9 cellular contexts compared by ENCODE assay signal in genomic region chr17:45313927-45314760, GRCh38. TPM values are rescaled to one million over a fixed set of nuclear protein-coding genes. Genes with fewer than 3 reads are reported as not detected.
DNase-seq lines count a peak whose midpoint lies in the region; ATAC-seq and TF ChIP-seq lines count a peak whose summit lies in the region.
"Had no signal": no experiment of that assay in that cellular context is flagged by ENCODE, and none has a peak within 500 bp of the region (broad histone marks: within the 10 kb centered on the region; RNA-seq: fewer than 3 reads in every experiment).

No MANE protein-coding gene starts in this region.

- no peaks in the 10 kb centered on the region for H3K9me3 Mint-ChIP-seq in activated CD4-positive, alpha-beta T cell treated with anti-CD3 and anti-CD28 coated beads, Interleukin-2, amount 10 ng/mL, durations not matched to agents 24 days and 14 days
- H3K9me3 Mint-ChIP-seq in activated T-cell treated with anti-CD3 and anti-CD28 coated beads, Interleukin-2, amount 50 U/mL, for 72 hours, result no peaks in the 10 kb centered on the region
- H3K9me3 Mint-ChIP-seq: WTC11 had no signal

- H3K27ac ChIP-seq in stomach smooth muscle (ENCODE audit: low read length), result peak overlapping the region; percentile 95

- peak overlapping the region; percentile 95 for H3K27ac Mint-ChIP-seq in activated CD4-positive, alpha-beta T cell treated with anti-CD3 and anti-CD28 coated beads, Interleukin-2, amount 10 ng/mL, durations not matched to agents 24 days and 14 days
- peak overlapping the region; percentile 100 for H3K27ac Mint-ChIP-seq in activated T-cell treated with anti-CD3 and anti-CD28 coated beads, Interleukin-2, amount 50 U/mL, for 72 hours
- H3K27ac Mint-ChIP-seq: WTC11 had no signal

- H3K9me3 ChIP-seq in stomach smooth muscle (ENCODE audit: control insufficient read depth in 2 of 2, low read length in 2 of 2), result no peaks in the 10 kb centered on the region

- peak in 1 of 2 donors; percentile 0 for ATAC-seq in activated T-cell treated with anti-CD3 and anti-CD28 coated beads, Interleukin-2, amount 50 U/mL, for 72 hours (replicated peaks in 1 of 2)
- ATAC-seq in HG02571 (IDR thresholded peaks at IDR 0.05; ENCODE audit: unreplicated experiment), result no peak
- ATAC-seq in HG02759 (IDR thresholded peaks at IDR 0.05; ENCODE audit: unreplicated experiment), result no peak
- ATAC-seq: WTC11 had no signal

- intact Hi-C loops in activated CD4-positive, alpha-beta T cell treated with anti-CD3 and anti-CD28 coated beads, Interleukin-2, amount 10 ng/mL, durations not matched to agents 24 days and 14 days (cut with micrococcal nuclease), result loop anchor here (5.0 kb wide), 1 partner anchor 252 kb away; the partner anchor contains the start of gene NMT1

- H3K27me3 Mint-ChIP-seq in activated CD4-positive, alpha-beta T cell treated with anti-CD3 and anti-CD28 coated beads, Interleukin-2, amount 10 ng/mL, durations not matched to agents 24 days and 14 days, result peaks cover 3% of the 10 kb centered on the region
- H3K27me3 Mint-ChIP-seq in activated T-cell treated with anti-CD3 and anti-CD28 coated beads, Interleukin-2, amount 50 U/mL, for 72 hours (ENCODE audit: low read depth), result no peaks in the 10 kb centered on the region

- peaks cover 69% of the 10 kb centered on the region for H3K4me1 Mint-ChIP-seq in activated CD4-positive, alpha-beta T cell treated with anti-CD3 and anti-CD28 coated beads, Interleukin-2, amount 10 ng/mL, durations not matched to agents 24 days and 14 days
- H3K4me1 Mint-ChIP-seq in activated T-cell treated with anti-CD3 and anti-CD28 coated beads, Interleukin-2, amount 50 U/mL, for 72 hours (ENCODE audit: low read depth), result peaks cover 75% of the 10 kb centered on the region

- H3K4me1 ChIP-seq in stomach smooth muscle (ENCODE audit: control insufficient read depth, insufficient read depth, low read length), result peaks cover 73% of the 10 kb centered on the region

- no peak for TF ChIP-seq CTCF in kidney epithelial cell (IDR thresholded peaks at IDR 0.05; ENCODE audit: insufficient read depth, low read length, poor library complexity, severe bottlenecking)

- H3K4me3 ChIP-seq in kidney epithelial cell (ENCODE audit: low read depth, low read length), result peak overlapping the region; percentile 91
- H3K4me3 ChIP-seq in stomach smooth muscle (ENCODE audit: low read length in 2 of 2), result peak overlapping the region; percentile 74 to 98

- H3K9ac ChIP-seq in stomach smooth muscle (ENCODE audit: low read length in 2 of 2), result peak overlapping the region; percentile 89 to 94

- peaks cover 2% of the 10 kb centered on the region for H3K36me3 ChIP-seq in kidney epithelial cell (ENCODE audit: control insufficient read depth, insufficient read depth, low read length)
- H3K36me3 ChIP-seq in stomach smooth muscle (ENCODE audit: control insufficient read depth in 2 of 2, insufficient read depth in 2 of 2, low read length in 2 of 2), result peaks cover 6 to 8% of the 10 kb centered on the region in 2 donors

- no peak for DNase-seq in activated CD4-positive, alpha-beta T cell treated with anti-CD3 and anti-CD28 coated beads, Interleukin-2, amount 10 ng/mL, durations not matched to agents 24 days and 14 days
- no peak for DNase-seq in activated CD4-positive, alpha-beta T cell treated with anti-CD3 and anti-CD28 coated beads, Interleukin-2, amount 50 U/mL, for 1 hour
- no peak for DNase-seq in activated T-cell treated with anti-CD3 and anti-CD28 coated beads, Interleukin-2, amount 50 U/mL, for 72 hours
- no peak for DNase-seq in kidney epithelial cell (ENCODE audit: low read depth)
- no peak for DNase-seq in NCI-H2029 (lab: John Stamatoyannopoulos, UW)

- H3K27me3 ChIP-seq in kidney epithelial cell (ENCODE audit: control insufficient read depth, insufficient read depth, low read length) (no peaks in the 10 kb centered on the region), stomach smooth muscle (ENCODE audit: control insufficient read depth in 1 of 2, insufficient read depth in 2 of 2, low read length in 2 of 2) (no peaks in the 10 kb centered on the region)

- H3K4me3 Mint-ChIP-seq in activated CD4-positive, alpha-beta T cell treated with anti-CD3 and anti-CD28 coated beads, Interleukin-2, amount 10 ng/mL, durations not matched to agents 24 days and 14 days, result peak overlapping the region; percentile 89
- H3K4me3 Mint-ChIP-seq in activated T-cell treated with anti-CD3 and anti-CD28 coated beads, Interleukin-2, amount 50 U/mL, for 72 hours, result peak overlapping the region; percentile 94 to 99
- H3K4me3 Mint-ChIP-seq: WTC11 had no signal

- H3K36me3 Mint-ChIP-seq in activated CD4-positive, alpha-beta T cell treated with anti-CD3 and anti-CD28 coated beads, Interleukin-2, amount 10 ng/mL, durations not matched to agents 24 days and 14 days (ENCODE audit: low read depth), result peaks cover 64% of the 10 kb centered on the region
- peaks cover 42 to 55% of the 10 kb centered on the region in 2 donors for H3K36me3 Mint-ChIP-seq in activated T-cell treated with anti-CD3 and anti-CD28 coated beads, Interleukin-2, amount 50 U/mL, for 72 hours (ENCODE audit: insufficient read depth in 2 of 2)

RNA-seq across cellular contexts. Expression of gene MAP3K14, which starts 2.7 kb away (rescaled TPM):
- 57.4 and 61.0 TPM in 2 replicates for total RNA-seq in activated CD4-positive, alpha-beta T cell treated with anti-CD3 and anti-CD28 coated beads, Interleukin-2, amount 10 ng/mL, durations not matched to agents 24 days and 14 days
- 10 to 100 TPM; 71.8 to 78.0 TPM for total RNA-seq in activated T-cell treated with anti-CD3 and anti-CD28 coated beads, Interleukin-2, amount 50 U/mL, for 72 hours
- total RNA-seq in kidney epithelial cell, result 3.8 and 5.4 TPM in 2 replicates

RNA-seq across cellular contexts. Expression of gene SPATA32, which starts 52.2 kb away (rescaled TPM):
- 0.28 and 0.40 TPM in 2 replicates for total RNA-seq in activated CD4-positive, alpha-beta T cell treated with anti-CD3 and anti-CD28 coated beads, Interleukin-2, amount 10 ng/mL, durations not matched to agents 24 days and 14 days
- total RNA-seq in activated T-cell treated with anti-CD3 and anti-CD28 coated beads, Interleukin-2, amount 50 U/mL, for 72 hours, result 1 to 10 TPM; 1.4 to 1.7 TPM
- total RNA-seq in kidney epithelial cell, result not detected in 2 replicates
